ENCODE assay signal across 19 cellular contexts in genomic region chr2:63741884-63742583, GRCh38.
DNase-seq lines count a peak whose midpoint lies in the region; ATAC-seq, FAIRE-seq and TF ChIP-seq lines count a peak whose summit lies in the region.
"Had no signal": no experiment of that assay in that cellular context is flagged by ENCODE, and none has a peak within 500 bp of the region (broad histone marks: within the 10 kb centered on the region; RNA-seq: fewer than 3 reads in every experiment).

No MANE protein-coding gene starts in this region.

- no peak overlapping the region for H3K9ac ChIP-seq in mammary epithelial cell (ENCODE audit: insufficient read depth, low read length)
- H3K9ac ChIP-seq in HepG2 (ENCODE audit: insufficient read depth, low read depth, low read length): no peak overlapping the region
- no peak overlapping the region for H3K9ac ChIP-seq in colonic mucosa (ENCODE audit: low read depth in 2 of 2, low read length in 2 of 2)

- H3K27ac ChIP-seq in mammary epithelial cell (ENCODE audit: insufficient read depth, low read depth, low read length): no peak overlapping the region
- H3K27ac ChIP-seq in HepG2 (ENCODE audit: extremely low read length, insufficient read depth, low read length): no peak overlapping the region
- H3K27ac ChIP-seq in colonic mucosa: no peak overlapping the region
- H3K27ac ChIP-seq: 22Rv1, testis had no signal

- no peaks in the 10 kb centered on the region for H3K27me3 ChIP-seq in mammary epithelial cell (ENCODE audit: insufficient read depth, low read length)
- no peaks in the 10 kb centered on the region for H3K27me3 ChIP-seq in HepG2 (ENCODE audit: control insufficient read depth in 1 of 2, insufficient read depth in 2 of 2, low read length in 2 of 2)
- no peaks in the 10 kb centered on the region for H3K27me3 ChIP-seq in colonic mucosa
- H3K27me3 ChIP-seq: testis had no signal

- H4K20me1 ChIP-seq in mammary epithelial cell (ENCODE audit: insufficient read depth, low read length): no peaks in the 10 kb centered on the region
- no peaks in the 10 kb centered on the region for H4K20me1 ChIP-seq in HepG2 (ENCODE audit: insufficient read depth, low read length)

- CTCF ChIA-PET in mammary epithelial cell (lab: Charles Lee; ENCODE audit: low non-redundant PET) (no interaction called here), HepG2 (lab: Yijun Ruan, JAX; ENCODE audit: low intra/inter-chr PET ratio, low total read pairs) (no interaction called here)

- TF ChIP-seq RAD21 in HepG2 (CRISPR knock-in tag; IDR thresholded peaks at IDR 0.05): no peak

- TF ChIP-seq CTCF in mammary epithelial cell (conservative IDR thresholded peaks at IDR 0.05 in 1 of 2, IDR thresholded peaks at IDR 0.05 in 1 of 2; ENCODE audit: extremely low read depth in 1 of 2, insufficient read depth in 1 of 2, low read depth in 1 of 2, low read length in 2 of 2) (no peak), HepG2 (CRISPR knock-in tag; IDR thresholded peaks at IDR 0.05) (no peak), colonic mucosa (IDR thresholded peaks at IDR 0.05) (no peak)

- BruUV-seq in mammary epithelial cell (replicated peaks; lab: Mats Ljungman, UMichigan): no TSS peak
- BruUV-seq in HepG2 (replicated peaks; lab: Mats Ljungman, UMichigan): no TSS peak

- H3K79me2 ChIP-seq in mammary epithelial cell (ENCODE audit: insufficient read depth, low read length) (no peaks in the 10 kb centered on the region), HepG2 (ENCODE audit: insufficient read depth, low read length) (no peaks in the 10 kb centered on the region)

- H2AFZ ChIP-seq in mammary epithelial cell (ENCODE audit: low read depth, low read length) (peak overlapping the region; percentile 53), HepG2 (ENCODE audit: low read length) (no peak overlapping the region)

- FAIRE-seq in HepG2 (lab: Jason Lieb, UNC): no peak

- 71% methylated on average over 3 of the region's 3 CpGs for WGBS in mammary epithelial cell (ENCODE audit: low coverage, missing lambda C conversion rate)
- WGBS in HepG2 (ENCODE audit: low lambda C conversion rate): 81% methylated on average over 3 of the region's 3 CpGs

- in situ Hi-C loops in mammary epithelial cell (cut with MboI; ENCODE audit: low sequenced_read_pairs in 2 of 2): no loop called here
- in situ Hi-C loops in HepG2 (cut with HindIII; ENCODE audit: extremely low pct_ligation_motif_present, low pct_unique_long_range_greater_than_20kb): no loop called here

- intact Hi-C loops in mammary epithelial cell (cut with micrococcal nuclease): no loop called here
- intact Hi-C loops in HepG2 (cut with micrococcal nuclease; ENCODE audit: unreplicated experiment): no loop called here
- intact Hi-C loops in colonic mucosa (cut with DNase I): no loop called here

- TF ChIP-seq EP300 in HepG2 (IDR thresholded peaks at IDR 0.05; ENCODE audit: low read depth in 2 of 2, low read length in 2 of 2) (no peak), HepG2 (CRISPR knock-in tag; IDR thresholded peaks at IDR 0.05; ENCODE audit: borderline replicate concordance) (no peak)

- DNase-seq in DMS 273 (lab: John Stamatoyannopoulos, UW; ENCODE audit: unreplicated experiment) (peak; percentile 15), DMS 273 treated with DMSO at 0.1 percent for 48 hours (lab: John Stamatoyannopoulos, UW) (no peak), mammary epithelial cell (peak; percentile 49), HepG2 (ENCODE audit: low spot score) (no peak), DMS53 (lab: John Stamatoyannopoulos, UW) (no peak), colonic mucosa (no peak)
- DNase-seq in stimulated activated CD4-positive, alpha-beta T cell treated with anti-CD3 and anti-CD28 coated beads, Interleukin-12 subunit alpha, Interleukin-12 subunit beta, amount 100 ng/mL, for 4 hours: no peak
- DNase-seq: activated naive CD4-positive, alpha-beta T cell; CD8-positive, alpha-beta T cell; NCI-H1048; NK-92 treated with Interleukin-12 subunit alpha and Interleukin-12 subunit beta, amount 100 ng/mL, for 24 hours; retina; Right ventricle myocardium superior; stimulated activated CD4-positive, alpha-beta T cell treated with anti-CD3 and anti-CD28 coated beads, Interleukin-2, amount 100 ng/mL, for 48 hours; testis had no signal

- POLR2A ChIA-PET in HepG2 (lab: Yijun Ruan, JAX): no interaction called here

- TF ChIP-seq POLR2A in HepG2 (IDR thresholded peaks at IDR 0.05; ENCODE audit: insufficient read depth in 1 of 2, low read depth in 2 of 2, low read length in 2 of 2): no peak

- H3K4me1 ChIP-seq in mammary epithelial cell (ENCODE audit: insufficient read depth, low read length) (peaks cover 39% of the 10 kb centered on the region), HepG2 (ENCODE audit: insufficient read depth, low read length) (peaks cover 70% of the 10 kb centered on the region), colonic mucosa (no peaks in the 10 kb centered on the region)

- ATAC-seq in HepG2 (no peak), HG03457 (IDR thresholded peaks at IDR 0.05; ENCODE audit: unreplicated experiment) (no peak)
- ATAC-seq: CD8-positive, alpha-beta T cell; HCT116; natural killer cell treated with Interleukin-12 subunit alpha and Interleukin-12 subunit beta and Interleukin-15 and Interleukin-18, amount 100 ng/mL, for 72 hours had no signal

- dilution Hi-C loops in mammary epithelial cell (cut with HindIII; ENCODE audit: low sequenced_read_pairs): no loop called here

- no peak overlapping the region for H3K4me3 ChIP-seq in mammary epithelial cell (replicated peaks in 1 of 3; ENCODE audit: insufficient read depth in 1 of 3, low read depth in 2 of 3, low read length in 3 of 3)
- H3K4me3 ChIP-seq in HepG2 (replicated peaks in 1 of 3; ENCODE audit: insufficient read depth in 1 of 3, low read depth in 2 of 3, low read length in 3 of 3): no peak overlapping the region
- no peak overlapping the region for H3K4me3 ChIP-seq in colonic mucosa
- H3K4me3 ChIP-seq: testis had no signal

- H3K4me2 ChIP-seq in mammary epithelial cell (ENCODE audit: insufficient read depth, low read depth, low read length) (peak overlapping the region; percentile 44), HepG2 (ENCODE audit: low read depth, low read length) (no peak overlapping the region)

- H3K9me3 ChIP-seq in mammary epithelial cell (replicated peaks; ENCODE audit: insufficient read depth, low read length) (no peaks in the 10 kb centered on the region), HepG2 (ENCODE audit: low read length) (0 out of 2 replicates have a peak, but pooled peaks cover 5% of the 10 kb centered on the region), colonic mucosa (no peaks in the 10 kb centered on the region)
- H3K9me3 ChIP-seq: testis had no signal

- no peaks in the 10 kb centered on the region for H3K36me3 ChIP-seq in mammary epithelial cell (ENCODE audit: insufficient read depth, low read length)
- no peaks in the 10 kb centered on the region for H3K36me3 ChIP-seq in HepG2 (replicated peaks in 1 of 2; ENCODE audit: control insufficient read depth in 1 of 2, insufficient read depth in 2 of 2, low read length in 2 of 2)
- H3K36me3 ChIP-seq in colonic mucosa: no peaks in the 10 kb centered on the region

TF ChIP-seq in HepG2, 621 proteins besides CTCF, POLR2A, EP300 and RAD21:
- TF ChIP-seq EHMT2 (IDR thresholded peaks at IDR 0.05; ENCODE audit: borderline replicate concordance, low read depth, low read length) (no peak), ZC3H13 (CRISPR knock-in tag; IDR thresholded peaks at IDR 0.05) (no peak), HNRNPK (IDR thresholded peaks at IDR 0.05; ENCODE audit: low read depth, low read length, poor library complexity, severe bottlenecking) (peak; percentile 52), ZNF629 (CRISPR knock-in tag; conservative IDR thresholded peaks at IDR 0.05) (no peak), SP140L (CRISPR knock-in tag; IDR thresholded peaks at IDR 0.05; ENCODE audit: borderline replicate concordance) (no peak), DRAP1 (CRISPR knock-in tag; IDR thresholded peaks at IDR 0.05) (no peak), ERF (CRISPR knock-in tag; IDR thresholded peaks at IDR 0.05) (no peak)

Comparison
In these comparisons a context has a peak if more than half of its experiments do, and no peak if none do; other contexts are left out.
1. DNase-seq: peak in DMS 273 (single experiment) and mammary epithelial cell (single experiment); none in DMS 273 treated with DMSO at 0.1 percent for 48 hours (single experiment), HepG2 (single experiment), DMS53 (single experiment), stimulated activated CD4-positive, alpha-beta T cell treated with anti-CD3 and anti-CD28 coated beads, Interleukin-12 subunit alpha, Interleukin-12 subunit beta, amount 100 ng/mL, for 4 hours (single experiment) and colonic mucosa (single experiment).